8 cellular contexts compared by ENCODE assay signal in genomic region chr16:3717235-3718018, GRCh38. TPM values are rescaled to one million over a fixed set of nuclear protein-coding genes. Genes with fewer than 3 reads are reported as not detected.
DNase-seq lines count a peak whose midpoint lies in the region; ATAC-seq and TF ChIP-seq lines count a peak whose summit lies in the region.

Gene TRAP1, minus strand, starts transcription at chr16:3717524. Its CDS starts 16 bp downstream, at chr16:3717508.

- peak within 1 kb of the TSS; percentile 94 for H3K4me3 Mint-ChIP-seq in activated CD4-positive, alpha-beta T cell treated with anti-CD3 and anti-CD28 coated beads, Interleukin-2, amount 10 ng/mL, durations not matched to agents 24 days and 14 days

- H3K27ac ChIP-seq in coronary artery, result peak within 1 kb of the TSS; percentile 74 to 92

- intact Hi-C loops in activated CD4-positive, alpha-beta T cell treated with anti-CD3 and anti-CD28 coated beads, Interleukin-2, amount 10 ng/mL, durations not matched to agents 24 days and 14 days (cut with micrococcal nuclease), result loop anchor here (1.0 to 2.0 kb wide), 2 partner anchors 27 to 163 kb away; partner anchors contain the start of gene CREBBP

- H3K27ac Mint-ChIP-seq in activated CD4-positive, alpha-beta T cell treated with anti-CD3 and anti-CD28 coated beads, Interleukin-2, amount 10 ng/mL, durations not matched to agents 24 days and 14 days, result peak within 1 kb of the TSS; percentile 94

- H3K27me3 Mint-ChIP-seq in activated CD4-positive, alpha-beta T cell treated with anti-CD3 and anti-CD28 coated beads, Interleukin-2, amount 10 ng/mL, durations not matched to agents 24 days and 14 days, result no peaks in the 10 kb centered on the region

- peaks cover 30% of the 10 kb centered on the region for H3K36me3 Mint-ChIP-seq in activated CD4-positive, alpha-beta T cell treated with anti-CD3 and anti-CD28 coated beads, Interleukin-2, amount 10 ng/mL, durations not matched to agents 24 days and 14 days (ENCODE audit: low read depth)

- H3K4me3 ChIP-seq in coronary artery, result peak within 1 kb of the TSS; percentile 100

- H3K4me1 Mint-ChIP-seq in activated CD4-positive, alpha-beta T cell treated with anti-CD3 and anti-CD28 coated beads, Interleukin-2, amount 10 ng/mL, durations not matched to agents 24 days and 14 days, result peaks cover 30% of the 10 kb centered on the region

- ATAC-seq in GM18909 (IDR thresholded peaks at IDR 0.05; ENCODE audit: poor library complexity, unreplicated experiment) (peak; percentile 81), HG03159 (IDR thresholded peaks at IDR 0.05; ENCODE audit: unreplicated experiment) (peak; percentile 84)

- peak; percentile 98 for DNase-seq in AG08396 (ENCODE audit: low spot score)
- peak; percentile 18 for DNase-seq in NCI-H510A (lab: John Stamatoyannopoulos, UW)
- DNase-seq in activated CD4-positive, alpha-beta T cell treated with anti-CD3 and anti-CD28 coated beads, Interleukin-2, amount 10 ng/mL, durations not matched to agents 24 days and 14 days, result peak; percentile 97
- DNase-seq in coronary artery (ENCODE audit: low spot score), result peak; percentile 87
- DNase-seq in left kidney (ENCODE audit: low read depth, low spot score), result peak; percentile 93
- DNase-seq in stimulated activated CD4-positive, alpha-beta T cell treated with anti-CD3 and anti-CD28 coated beads, Interleukin-1b, Interleukin-23, amount 100 ng/mL, for 4 hours (ENCODE audit: low read depth in 2 of 2), result peak; percentile 94

- H3K9me3 Mint-ChIP-seq in activated CD4-positive, alpha-beta T cell treated with anti-CD3 and anti-CD28 coated beads, Interleukin-2, amount 10 ng/mL, durations not matched to agents 24 days and 14 days, result no peaks in the 10 kb centered on the region

- no peak for TF ChIP-seq CTCF in coronary artery (IDR thresholded peaks at IDR 0.05)

RNA-seq across cellular contexts. Expression of gene TRAP1, which starts in this region (rescaled TPM):
- total RNA-seq in activated CD4-positive, alpha-beta T cell treated with anti-CD3 and anti-CD28 coated beads, Interleukin-2, amount 10 ng/mL, durations not matched to agents 24 days and 14 days, result 394 and 421 TPM in 2 replicates

Comparison
In these comparisons a context has a peak if more than half of its experiments do, and no peak if none do; other contexts are left out.
1. Peak in every context shown above with its lines: DNase-seq, ATAC-seq, H3K4me3 ChIP-seq and H3K27ac ChIP-seq.
2. DNase-seq: peak in every context shown above with its lines; median percentile 98 in AG08396; 97 in activated CD4-positive, alpha-beta T cell treated with anti-CD3 and anti-CD28 coated beads, Interleukin-2, amount 10 ng/mL, durations not matched to agents 24 days and 14 days; 94 in stimulated activated CD4-positive, alpha-beta T cell treated with anti-CD3 and anti-CD28 coated beads, Interleukin-1b, Interleukin-23, amount 100 ng/mL, for 4 hours; 93 in left kidney; 87 in coronary artery; 18 in NCI-H510A.